In the genomic region with DNA sequence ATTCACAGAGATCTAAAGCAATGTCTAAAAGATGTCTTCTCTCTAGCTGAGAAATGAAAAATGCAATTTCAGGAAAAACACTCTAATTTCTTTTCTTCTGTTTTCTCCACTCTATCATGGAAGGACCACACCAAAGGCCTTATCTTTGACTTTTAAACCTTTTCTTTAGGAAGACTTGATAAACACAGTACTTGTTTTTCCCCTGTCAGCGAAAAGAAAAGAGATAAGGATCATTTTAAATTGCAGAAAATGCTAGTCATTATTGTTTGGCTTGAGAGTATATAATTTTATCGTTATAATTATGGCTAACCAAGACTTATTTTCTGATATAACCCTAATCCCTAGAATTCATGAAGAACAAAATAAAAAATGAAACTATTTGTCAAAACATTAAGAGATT, we compare ENCODE assay signal across 7 cellular contexts.
"Had no signal": no experiment of that assay in that cellular context is flagged by ENCODE, and none has a peak within 500 bp of the region (broad histone marks: within the 10 kb centered on the region; RNA-seq: fewer than 3 reads in every experiment).

No MANE protein-coding gene starts in this region.

- H3K9me3 Mint-ChIP-seq: H9 had no signal

- ATAC-seq: GM23338, K562 had no signal

- H2AFZ ChIP-seq: GM23338 had no signal

- DNase-seq: H9, HCEC 1CT, IMR-90 had no signal

- H3K4me1 Mint-ChIP-seq: GM23338 had no signal

- H3K27ac Mint-ChIP-seq: GM23338, H9 had no signal

- FAIRE-seq: H1, H54, K562 had no signal

- H3K4me2 ChIP-seq: GM23338 had no signal

- H3K4me3 Mint-ChIP-seq: GM23338, H9 had no signal

- H3K4me3 ChIP-seq: GM23338, K562 had no signal
